Comparison of ENCODE assay signal across 8 cellular contexts in genomic region chr1:40258445-40258769, GRCh38. TPM values are rescaled to one million over a fixed set of nuclear protein-coding genes. Genes with fewer than 3 reads are reported as not detected.
A peak's percentile ranks its signal among the peaks of the same experiment; 100 is the strongest.
DNase-seq lines count a peak whose midpoint lies in the region; ATAC-seq and TF ChIP-seq lines count a peak whose summit lies in the region.

No MANE protein-coding gene starts in this region.

- peak overlapping the region; percentile 91 for H2AFZ ChIP-seq in neural progenitor cell (replicated peaks)

- peak overlapping the region; percentile 92 for H3K9ac ChIP-seq in neural progenitor cell

- H3F3A ChIP-seq in neural progenitor cell (ENCODE audit: low read depth) = peaks cover 15% of the 10 kb centered on the region

- no peaks in the 10 kb centered on the region for H3K27me3 Mint-ChIP-seq in effector memory CD8-positive, alpha-beta T cell
- peaks cover 2% of the 10 kb centered on the region for H3K27me3 Mint-ChIP-seq in neural progenitor cell (ENCODE audit: insufficient read depth, low read depth)

- peaks cover 5% of the 10 kb centered on the region for H3K36me3 ChIP-seq in neural progenitor cell

- no peaks in the 10 kb centered on the region for H3K9me3 Mint-ChIP-seq in effector memory CD8-positive, alpha-beta T cell
- no peaks in the 10 kb centered on the region for H3K9me3 Mint-ChIP-seq in neural progenitor cell

- peaks cover 55% of the 10 kb centered on the region for H3K79me2 ChIP-seq in neural progenitor cell (ENCODE audit: low read depth)

- H3K4me3 ChIP-seq in neural progenitor cell = peak overlapping the region; percentile 69

- peak overlapping the region; percentile 74 for H3K27ac ChIP-seq in neural progenitor cell

- no peaks in the 10 kb centered on the region for H3K9me3 ChIP-seq in neural progenitor cell (ENCODE audit: low read depth)

- DNase-seq in EL (peak; percentile 36), NCI-H82 (lab: John Stamatoyannopoulos, UW) (peak; percentile 74), neural progenitor cell (ENCODE audit: low spot score) (peak; percentile 52), GM20000 (ENCODE audit: low spot score) (no peak), NCI-H345 treated with DMSO at 0.1 percent for 48 hours (lab: John Stamatoyannopoulos, UW; ENCODE audit: unreplicated experiment) (no peak), NCI-H446 treated with DMSO at 0.1 percent for 48 hours (lab: John Stamatoyannopoulos, UW) (no peak)
- DNase-seq in effector memory CD8-positive, alpha-beta T cell = no peak

- TF ChIP-seq CTCF in neural progenitor cell (IDR thresholded peaks at IDR 0.05) = no peak
- no peak for TF ChIP-seq CTCF in GM20000 (IDR thresholded peaks at IDR 0.05; ENCODE audit: extremely low read depth, missing control alignments)

- peaks cover 4% of the 10 kb centered on the region for H3K4me1 ChIP-seq in neural progenitor cell

- peak overlapping the region; percentile 99 to 100 for H3K27ac Mint-ChIP-seq in effector memory CD8-positive, alpha-beta T cell
- H3K27ac Mint-ChIP-seq in neural progenitor cell = peak overlapping the region; percentile 98

- H3K27me3 ChIP-seq in neural progenitor cell = no peaks in the 10 kb centered on the region

- peak overlapping the region; percentile 95 to 97 for H3K4me3 Mint-ChIP-seq in effector memory CD8-positive, alpha-beta T cell
- H3K4me3 Mint-ChIP-seq in neural progenitor cell = peak overlapping the region; percentile 94

- peaks cover 56% of the 10 kb centered on the region for H3K36me3 Mint-ChIP-seq in effector memory CD8-positive, alpha-beta T cell (ENCODE audit: insufficient read depth)
- H3K36me3 Mint-ChIP-seq in neural progenitor cell = peaks cover 8% of the 10 kb centered on the region

- no peak for ATAC-seq in effector memory CD8-positive, alpha-beta T cell (replicated peaks)
- ATAC-seq in HG03139 (IDR thresholded peaks at IDR 0.05; ENCODE audit: unreplicated experiment) = no peak

- peak overlapping the region; percentile 93 for H3K4me2 ChIP-seq in neural progenitor cell

- H4K20me1 ChIP-seq in neural progenitor cell (ENCODE audit: low read depth) = no peaks in the 10 kb centered on the region

- peaks cover 8 to 30% of the 10 kb centered on the region in 2 donors for H3K4me1 Mint-ChIP-seq in effector memory CD8-positive, alpha-beta T cell (ENCODE audit: low read depth in 2 of 2)
- H3K4me1 Mint-ChIP-seq in neural progenitor cell = peaks cover 14% of the 10 kb centered on the region

RNA-seq across cellular contexts. Expression of gene ZMPSTE24, which starts 0.4 kb away (rescaled TPM):
- 26.9 and 38.0 TPM in 2 replicates for total RNA-seq in neural progenitor cell (ENCODE audit: low replicate concordance)

RNA-seq across cellular contexts. Expression of gene TMCO2, which starts 10.7 kb away (rescaled TPM):
- total RNA-seq in neural progenitor cell (ENCODE audit: low replicate concordance) = not detected in 2 replicates

RNA-seq across cellular contexts. Expression of gene COL9A2, which starts 58.7 kb away (rescaled TPM):
- 3.7 and 14.8 TPM in 2 replicates for total RNA-seq in neural progenitor cell (ENCODE audit: low replicate concordance)

Comparison
In these comparisons a context has a peak if more than half of its experiments do, and no peak if none do; other contexts are left out.
1. DNase-seq: peak in EL (single experiment), NCI-H82 (single experiment) and neural progenitor cell (single experiment); none in effector memory CD8-positive, alpha-beta T cell (0 of 3), GM20000 (single experiment), NCI-H345 treated with DMSO at 0.1 percent for 48 hours (single experiment) and NCI-H446 treated with DMSO at 0.1 percent for 48 hours (single experiment).